ENCODE assay signal across 20 cellular contexts in the genomic region with DNA sequence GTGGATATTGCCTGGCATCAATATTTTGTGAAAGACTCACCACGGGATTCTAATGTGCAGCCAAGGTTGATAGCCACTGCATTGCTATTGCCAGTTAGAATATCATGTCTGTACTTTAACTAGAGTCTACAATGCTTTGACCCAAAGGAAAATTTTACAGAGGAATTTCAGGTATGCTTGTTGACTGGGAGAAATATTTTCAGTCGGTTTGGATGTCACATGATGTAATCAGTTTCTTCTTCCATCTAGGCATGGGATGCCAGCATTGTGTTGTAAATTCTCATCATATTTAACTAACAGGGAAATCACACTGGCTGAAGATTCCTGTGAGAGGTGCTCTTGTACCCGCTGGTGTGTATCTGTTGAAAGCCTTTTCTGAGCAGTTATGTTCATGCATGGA.
A peak's percentile ranks its signal among the peaks of the same experiment; 100 is the strongest.
DNase-seq lines count a peak whose midpoint lies in the region; ATAC-seq and TF ChIP-seq lines count a peak whose summit lies in the region.
"Had no signal": no experiment of that assay in that cellular context is flagged by ENCODE, and none has a peak within 500 bp of the region (broad histone marks: within the 10 kb centered on the region; RNA-seq: fewer than 3 reads in every experiment).

No MANE protein-coding gene starts in this region.

- H3K36me3 Mint-ChIP-seq in Caco-2 (ENCODE audit: insufficient read depth, unreplicated experiment) = no peaks in the 10 kb centered on the region
- H3K36me3 Mint-ChIP-seq: CD4-positive, alpha-beta memory T cell; IgD-negative memory B cell had no signal

- no peaks in the 10 kb centered on the region for H3K79me1 ChIP-seq in trophoblast cell (ENCODE audit: low read length)

- H2AK5ac ChIP-seq in trophoblast cell (ENCODE audit: low read length) = no peak overlapping the region

- no peaks in the 10 kb centered on the region for H3K9me3 ChIP-seq in Caco-2
- no peaks in the 10 kb centered on the region for H3K9me3 ChIP-seq in trophoblast cell (ENCODE audit: insufficient read depth, low read depth, low read length)
- H3K9me3 ChIP-seq: BE2C had no signal

- no peaks in the 10 kb centered on the region for H3K27me3 Mint-ChIP-seq in Caco-2 (ENCODE audit: insufficient read depth, unreplicated experiment)
- H3K27me3 Mint-ChIP-seq: CD4-positive, alpha-beta memory T cell had no signal

- H3K79me2 ChIP-seq in trophoblast cell (ENCODE audit: control insufficient read depth, insufficient read depth, low read length, poor library complexity) = no peaks in the 10 kb centered on the region

- BruUV-seq in Caco-2 (replicated peaks; lab: Mats Ljungman, UMichigan) = no TSS peak

- H2BK120ac ChIP-seq in trophoblast cell (ENCODE audit: insufficient read depth, low read length, poor library complexity) = no peak overlapping the region

- H3K36me3 ChIP-seq in Caco-2 (ENCODE audit: control insufficient read depth, insufficient read depth, low read length) (no peaks in the 10 kb centered on the region), trophoblast cell (ENCODE audit: control insufficient read depth in 1 of 2, insufficient read depth in 2 of 2, low read length in 2 of 2) (no peaks in the 10 kb centered on the region)
- H3K36me3 ChIP-seq: BE2C had no signal

- CTCF ChIA-PET in Caco-2 (lab: Charles Lee) = no interaction called here

- H3K4me1 ChIP-seq in Caco-2 (peaks cover 14% of the 10 kb centered on the region), trophoblast cell (ENCODE audit: control insufficient read depth in 1 of 2, insufficient read depth in 2 of 2, low read length in 2 of 2) (peaks cover 2 to 5% of the 10 kb centered on the region in 2 experiments)

- no peak for TF ChIP-seq CTCF in Caco-2 (IDR thresholded peaks at IDR 0.05; ENCODE audit: insufficient read depth in 1 of 2, low read depth in 1 of 2, low read length in 1 of 2, severe bottlenecking in 1 of 2, unreplicated experiment in 1 of 2)

- no peak overlapping the region for H3K4me2 ChIP-seq in trophoblast cell (ENCODE audit: low read length)

- H4K91ac ChIP-seq in trophoblast cell (ENCODE audit: low read depth, low read length) = no peak overlapping the region

- intact Hi-C loops in Caco-2 (cut with micrococcal nuclease; ENCODE audit: unreplicated experiment) = no loop called here

- POLR2A ChIA-PET in Caco-2 (lab: Charles Lee) = no interaction called here

- peaks cover 25% of the 10 kb centered on the region for H3K4me1 Mint-ChIP-seq in Caco-2 (ENCODE audit: low read depth, unreplicated experiment)
- H3K4me1 Mint-ChIP-seq: CD4-positive, alpha-beta memory T cell; IgD-negative memory B cell had no signal

- no peak overlapping the region for H2BK5ac ChIP-seq in trophoblast cell (ENCODE audit: low read depth, low read length, poor library complexity)

- DNase-seq in Caco-2 = no peak
- peak; percentile 67 for DNase-seq in astrocyte of the hippocampus (ENCODE audit: low read depth, low spot score)
- peak; percentile 6 for DNase-seq in iris pigment epithelial cell (ENCODE audit: low read depth)
- DNase-seq in trophoblast cell = peak; percentile 27 to 64
- no peak for DNase-seq in NCI-H1694 (lab: John Stamatoyannopoulos, UW)
- DNase-seq in NCI-H748 treated with DMSO at 0.1 percent for 48 hours (lab: John Stamatoyannopoulos, UW) = no peak
- DNase-seq in stimulated activated CD4-positive, alpha-beta T cell treated with anti-CD3 and anti-CD28 coated beads, Interleukin-1b, Interleukin-23, amount 100 ng/mL, for 48 hours = no peak
- DNase-seq: BE2C; CD4-positive, alpha-beta memory T cell; GF-D8; H9; MV-4-11; NCI-H1417 treated with DMSO at 0.1 percent for 48 hours; NCI-H2029 treated with DMSO at 0.1 percent for 48 hours; NCI-H524 treated with DMSO at 0.1 percent for 48 hours; NK-92 treated with Interleukin-12 subunit alpha and Interleukin-12 subunit beta, amount 100 ng/mL, for 24 hours; OCI-M1 had no signal

- WGBS in trophoblast cell (ENCODE audit: extremely low coverage, insufficient coverage, insufficient read length) = no CpG with 5 or more reads among the region's 3 CpGs

- H4K8ac ChIP-seq in trophoblast cell (ENCODE audit: low read depth, low read length) = no peak overlapping the region

- H3K18ac ChIP-seq in trophoblast cell (ENCODE audit: low read length) = no peak overlapping the region

- no peaks in the 10 kb centered on the region for H3K9me3 Mint-ChIP-seq in Caco-2 (ENCODE audit: unreplicated experiment)
- H3K9me3 Mint-ChIP-seq: H9 had no signal

- H3K4me3 Mint-ChIP-seq in Caco-2 (ENCODE audit: unreplicated experiment) = no peak overlapping the region
- H3K4me3 Mint-ChIP-seq: CD4-positive, alpha-beta memory T cell; H9; IgD-negative memory B cell had no signal

- no peak overlapping the region for H3K4ac ChIP-seq in trophoblast cell (ENCODE audit: low read depth, low read length)

- H3K27me3 ChIP-seq in Caco-2 (replicated peaks; ENCODE audit: control insufficient read depth, insufficient read depth, low read length) (no peaks in the 10 kb centered on the region), trophoblast cell (ENCODE audit: insufficient read depth, low read length) (no peaks in the 10 kb centered on the region)
- H3K27me3 ChIP-seq: BE2C had no signal

- H4K12ac ChIP-seq in trophoblast cell (ENCODE audit: low read depth, low read length) = no peak overlapping the region

- H3K9ac ChIP-seq in trophoblast cell (ENCODE audit: low read length) = no peak overlapping the region

- H3K14ac ChIP-seq in trophoblast cell (ENCODE audit: low read length) = no peak overlapping the region

- H2BK12ac ChIP-seq in trophoblast cell (ENCODE audit: low read length) = no peak overlapping the region

- H3K4me3 ChIP-seq in Caco-2 (ENCODE audit: low read depth, low read length) (no peak overlapping the region), trophoblast cell (ENCODE audit: low read depth, low read length) (no peak overlapping the region)

- no peak overlapping the region for H3K27ac ChIP-seq in trophoblast cell (ENCODE audit: low read depth, low read length)
- H3K27ac ChIP-seq: RWPE1 had no signal

- peak overlapping the region; percentile 40 for H3K27ac Mint-ChIP-seq in Caco-2 (ENCODE audit: unreplicated experiment)
- H3K27ac Mint-ChIP-seq: IgD-negative memory B cell had no signal

- H2AFZ ChIP-seq in trophoblast cell (ENCODE audit: insufficient read depth, low read length, poor library complexity) = no peak overlapping the region

- no peak overlapping the region for H3K23ac ChIP-seq in trophoblast cell (ENCODE audit: low read length)

- no peak for ATAC-seq in HG03354 (IDR thresholded peaks at IDR 0.05; ENCODE audit: poor library complexity, severe bottlenecking, unreplicated experiment)

Comparison
In these comparisons a context has a peak if more than half of its experiments do, and no peak if none do; other contexts are left out.
1. DNase-seq: peak in astrocyte of the hippocampus (single experiment), iris pigment epithelial cell (single experiment) and trophoblast cell (2 of 2); none in Caco-2 (0 of 2), NCI-H1694 (single experiment), NCI-H748 treated with DMSO at 0.1 percent for 48 hours (single experiment) and stimulated activated CD4-positive, alpha-beta T cell treated with anti-CD3 and anti-CD28 coated beads, Interleukin-1b, Interleukin-23, amount 100 ng/mL, for 48 hours (single experiment).